1 cellular context compared by ENCODE assay signal in the genomic region with DNA sequence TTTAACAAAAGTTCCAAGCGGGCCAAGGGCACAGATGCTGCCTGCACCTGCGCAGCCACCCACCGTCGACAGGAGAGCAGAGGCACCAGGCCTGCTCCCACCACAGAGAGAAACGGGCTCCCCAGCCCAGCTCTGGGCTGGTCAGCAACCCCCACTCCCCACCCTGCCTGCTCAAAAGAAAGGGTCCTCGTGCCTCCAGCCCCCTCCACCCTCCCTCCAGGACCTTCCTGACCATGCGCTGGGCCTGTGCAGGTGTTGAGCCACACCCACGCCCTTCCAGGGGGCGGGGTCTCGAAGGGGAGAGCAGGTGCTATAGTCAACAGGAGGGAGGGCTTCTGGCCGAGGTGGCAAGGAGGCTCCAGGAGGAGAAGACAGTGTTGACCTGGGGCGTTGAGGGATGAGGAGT.
TF ChIP-seq lines count a peak whose summit lies in the region.

No MANE protein-coding gene starts in this region.

TF ChIP-seq in GM23338, 12 proteins besides CTCF, POLR2A, EP300 and RAD21 (continued from another document):
- TF ChIP-seq, protein P1, sequence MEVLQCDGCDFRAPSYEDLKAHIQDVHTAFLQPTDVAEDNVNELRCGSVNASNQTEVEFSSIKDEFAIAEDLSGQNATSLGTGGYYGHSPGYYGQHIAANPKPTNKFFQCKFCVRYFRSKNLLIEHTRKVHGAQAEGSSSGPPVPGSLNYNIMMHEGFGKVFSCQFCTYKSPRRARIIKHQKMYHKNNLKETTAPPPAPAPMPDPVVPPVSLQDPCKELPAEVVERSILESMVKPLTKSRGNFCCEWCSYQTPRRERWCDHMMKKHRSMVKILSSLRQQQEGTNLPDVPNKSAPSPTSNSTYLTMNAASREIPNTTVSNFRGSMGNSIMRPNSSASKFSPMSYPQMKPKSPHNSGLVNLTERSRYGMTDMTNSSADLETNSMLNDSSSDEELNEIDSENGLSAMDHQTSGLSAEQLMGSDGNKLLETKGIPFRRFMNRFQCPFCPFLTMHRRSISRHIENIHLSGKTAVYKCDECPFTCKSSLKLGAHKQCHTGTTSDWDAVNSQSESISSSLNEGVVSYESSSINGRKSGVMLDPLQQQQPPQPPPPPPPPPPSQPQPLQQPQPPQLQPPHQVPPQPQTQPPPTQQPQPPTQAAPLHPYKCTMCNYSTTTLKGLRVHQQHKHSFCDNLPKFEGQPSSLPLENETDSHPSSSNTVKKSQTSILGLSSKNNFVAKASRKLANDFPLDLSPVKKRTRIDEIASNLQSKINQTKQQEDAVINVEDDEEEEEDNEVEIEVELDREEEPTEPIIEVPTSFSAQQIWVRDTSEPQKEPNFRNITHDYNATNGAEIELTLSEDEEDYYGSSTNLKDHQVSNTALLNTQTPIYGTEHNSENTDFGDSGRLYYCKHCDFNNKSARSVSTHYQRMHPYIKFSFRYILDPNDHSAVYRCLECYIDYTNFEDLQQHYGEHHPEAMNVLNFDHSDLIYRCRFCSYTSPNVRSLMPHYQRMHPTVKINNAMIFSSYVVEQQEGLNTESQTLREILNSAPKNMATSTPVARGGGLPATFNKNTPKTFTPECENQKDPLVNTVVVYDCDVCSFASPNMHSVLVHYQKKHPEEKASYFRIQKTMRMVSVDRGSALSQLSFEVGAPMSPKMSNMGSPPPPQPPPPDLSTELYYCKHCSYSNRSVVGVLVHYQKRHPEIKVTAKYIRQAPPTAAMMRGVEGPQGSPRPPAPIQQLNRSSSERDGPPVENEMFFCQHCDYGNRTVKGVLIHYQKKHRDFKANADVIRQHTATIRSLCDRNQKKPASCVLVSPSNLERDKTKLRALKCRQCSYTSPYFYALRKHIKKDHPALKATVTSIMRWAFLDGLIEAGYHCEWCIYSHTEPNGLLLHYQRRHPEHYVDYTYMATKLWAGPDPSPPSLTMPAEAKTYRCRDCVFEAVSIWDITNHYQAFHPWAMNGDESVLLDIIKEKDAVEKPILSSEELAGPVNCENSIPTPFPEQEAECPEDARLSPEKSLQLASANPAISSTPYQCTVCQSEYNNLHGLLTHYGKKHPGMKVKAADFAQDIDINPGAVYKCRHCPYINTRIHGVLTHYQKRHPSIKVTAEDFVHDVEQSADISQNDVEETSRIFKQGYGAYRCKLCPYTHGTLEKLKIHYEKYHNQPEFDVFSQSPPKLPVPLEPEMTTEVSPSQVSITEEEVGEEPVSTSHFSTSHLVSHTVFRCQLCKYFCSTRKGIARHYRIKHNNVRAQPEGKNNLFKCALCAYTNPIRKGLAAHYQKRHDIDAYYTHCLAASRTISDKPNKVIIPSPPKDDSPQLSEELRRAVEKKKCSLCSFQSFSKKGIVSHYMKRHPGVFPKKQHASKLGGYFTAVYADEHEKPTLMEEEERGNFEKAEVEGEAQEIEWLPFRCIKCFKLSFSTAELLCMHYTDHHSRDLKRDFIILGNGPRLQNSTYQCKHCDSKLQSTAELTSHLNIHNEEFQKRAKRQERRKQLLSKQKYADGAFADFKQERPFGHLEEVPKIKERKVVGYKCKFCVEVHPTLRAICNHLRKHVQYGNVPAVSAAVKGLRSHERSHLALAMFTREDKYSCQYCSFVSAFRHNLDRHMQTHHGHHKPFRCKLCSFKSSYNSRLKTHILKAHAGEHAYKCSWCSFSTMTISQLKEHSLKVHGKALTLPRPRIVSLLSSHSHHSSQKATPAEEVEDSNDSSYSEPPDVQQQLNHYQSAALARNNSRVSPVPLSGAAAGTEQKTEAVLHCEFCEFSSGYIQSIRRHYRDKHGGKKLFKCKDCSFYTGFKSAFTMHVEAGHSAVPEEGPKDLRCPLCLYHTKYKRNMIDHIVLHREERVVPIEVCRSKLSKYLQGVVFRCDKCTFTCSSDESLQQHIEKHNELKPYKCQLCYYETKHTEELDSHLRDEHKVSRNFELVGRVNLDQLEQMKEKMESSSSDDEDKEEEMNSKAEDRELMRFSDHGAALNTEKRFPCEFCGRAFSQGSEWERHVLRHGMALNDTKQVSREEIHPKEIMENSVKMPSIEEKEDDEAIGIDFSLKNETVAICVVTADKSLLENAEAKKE (CRISPR knock-in tag; IDR thresholded peaks at IDR 0.05): no peak
- no peak for TF ChIP-seq EZH2 (IDR thresholded peaks at IDR 0.05; ENCODE audit: low read depth, unreplicated experiment)
- no peak for TF ChIP-seq ZNF331 (CRISPR knock-in tag; IDR thresholded peaks at IDR 0.05; ENCODE audit: low read depth)
- TF ChIP-seq, protein P2, sequence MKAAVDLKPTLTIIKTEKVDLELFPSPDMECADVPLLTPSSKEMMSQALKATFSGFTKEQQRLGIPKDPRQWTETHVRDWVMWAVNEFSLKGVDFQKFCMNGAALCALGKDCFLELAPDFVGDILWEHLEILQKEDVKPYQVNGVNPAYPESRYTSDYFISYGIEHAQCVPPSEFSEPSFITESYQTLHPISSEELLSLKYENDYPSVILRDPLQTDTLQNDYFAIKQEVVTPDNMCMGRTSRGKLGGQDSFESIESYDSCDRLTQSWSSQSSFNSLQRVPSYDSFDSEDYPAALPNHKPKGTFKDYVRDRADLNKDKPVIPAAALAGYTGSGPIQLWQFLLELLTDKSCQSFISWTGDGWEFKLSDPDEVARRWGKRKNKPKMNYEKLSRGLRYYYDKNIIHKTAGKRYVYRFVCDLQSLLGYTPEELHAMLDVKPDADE (IDR thresholded peaks at IDR 0.05): no peak
- TF ChIP-seq, protein P3, sequence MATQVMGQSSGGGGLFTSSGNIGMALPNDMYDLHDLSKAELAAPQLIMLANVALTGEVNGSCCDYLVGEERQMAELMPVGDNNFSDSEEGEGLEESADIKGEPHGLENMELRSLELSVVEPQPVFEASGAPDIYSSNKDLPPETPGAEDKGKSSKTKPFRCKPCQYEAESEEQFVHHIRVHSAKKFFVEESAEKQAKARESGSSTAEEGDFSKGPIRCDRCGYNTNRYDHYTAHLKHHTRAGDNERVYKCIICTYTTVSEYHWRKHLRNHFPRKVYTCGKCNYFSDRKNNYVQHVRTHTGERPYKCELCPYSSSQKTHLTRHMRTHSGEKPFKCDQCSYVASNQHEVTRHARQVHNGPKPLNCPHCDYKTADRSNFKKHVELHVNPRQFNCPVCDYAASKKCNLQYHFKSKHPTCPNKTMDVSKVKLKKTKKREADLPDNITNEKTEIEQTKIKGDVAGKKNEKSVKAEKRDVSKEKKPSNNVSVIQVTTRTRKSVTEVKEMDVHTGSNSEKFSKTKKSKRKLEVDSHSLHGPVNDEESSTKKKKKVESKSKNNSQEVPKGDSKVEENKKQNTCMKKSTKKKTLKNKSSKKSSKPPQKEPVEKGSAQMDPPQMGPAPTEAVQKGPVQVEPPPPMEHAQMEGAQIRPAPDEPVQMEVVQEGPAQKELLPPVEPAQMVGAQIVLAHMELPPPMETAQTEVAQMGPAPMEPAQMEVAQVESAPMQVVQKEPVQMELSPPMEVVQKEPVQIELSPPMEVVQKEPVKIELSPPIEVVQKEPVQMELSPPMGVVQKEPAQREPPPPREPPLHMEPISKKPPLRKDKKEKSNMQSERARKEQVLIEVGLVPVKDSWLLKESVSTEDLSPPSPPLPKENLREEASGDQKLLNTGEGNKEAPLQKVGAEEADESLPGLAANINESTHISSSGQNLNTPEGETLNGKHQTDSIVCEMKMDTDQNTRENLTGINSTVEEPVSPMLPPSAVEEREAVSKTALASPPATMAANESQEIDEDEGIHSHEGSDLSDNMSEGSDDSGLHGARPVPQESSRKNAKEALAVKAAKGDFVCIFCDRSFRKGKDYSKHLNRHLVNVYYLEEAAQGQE (IDR thresholded peaks at IDR 0.05; ENCODE audit: unreplicated experiment): no peak
- TF ChIP-seq EZH2phosphoT487 (IDR thresholded peaks at IDR 0.05; ENCODE audit: unreplicated experiment): no peak
- no peak for TF ChIP-seq ZNF114 (CRISPR knock-in tag; IDR thresholded peaks at IDR 0.05)
- TF ChIP-seq CREB1 (CRISPR knock-in tag; IDR thresholded peaks at IDR 0.05; ENCODE audit: low read depth): no peak
